ENCODE assay signal across 16 cellular contexts in genomic region chr3:52049503-52049902, GRCh38. TPM values are rescaled to one million over a fixed set of nuclear protein-coding genes. Genes with fewer than 3 reads are reported as not detected.
A peak's percentile ranks its signal among the peaks of the same experiment; 100 is the strongest.
DNase-seq lines count a peak whose midpoint lies in the region; ATAC-seq and TF ChIP-seq lines count a peak whose summit lies in the region.
"Had no signal": no experiment of that assay in that cellular context is flagged by ENCODE, and none has a peak within 500 bp of the region (broad histone marks: within the 10 kb centered on the region; RNA-seq: fewer than 3 reads in every experiment).

No MANE protein-coding gene starts in this region.

- POLR2A ChIA-PET in HEK293 (lab: Yijun Ruan, JAX), result no interaction called here

- H3K36me3 ChIP-seq in CD4-positive, CD25-positive, alpha-beta regulatory T cell (ENCODE audit: control insufficient read depth, insufficient read depth, low read length), result peaks cover 35% of the 10 kb centered on the region
- peaks cover 0 to 67% of the 10 kb centered on the region in 2 experiments; a peak in 1 of 3 replicates for H3K36me3 ChIP-seq in HEK293 (ENCODE audit: control insufficient read depth in 2 of 2, insufficient read depth in 1 of 2, low read length in 2 of 2)

- H3K9me3 ChIP-seq in CD4-positive, CD25-positive, alpha-beta regulatory T cell (ENCODE audit: control insufficient read depth in 2 of 2, low read length in 2 of 2), result no peaks in the 10 kb centered on the region
- no peaks in the 10 kb centered on the region for H3K9me3 ChIP-seq in HEK293 (ENCODE audit: control insufficient read depth, insufficient read depth, low read depth, low read length)
- H3K9me3 ChIP-seq: thyroid gland had no signal

- H3K4me1 Mint-ChIP-seq in CD4-positive, CD25-positive, alpha-beta regulatory T cell, result peaks cover 0 to 76% (median 31%) of the 10 kb centered on the region in 4 donors
- H3K4me1 Mint-ChIP-seq in osteocyte (ENCODE audit: unreplicated experiment), result peaks cover 72% of the 10 kb centered on the region

- H3K27ac Mint-ChIP-seq in CD4-positive, CD25-positive, alpha-beta regulatory T cell, result peak overlapping the region; percentile 51 to 80 (median 65)
- H3K27ac Mint-ChIP-seq in osteocyte (ENCODE audit: unreplicated experiment), result peak overlapping the region; percentile 84
- H3K27ac Mint-ChIP-seq: activated T-helper 2 cell treated with anti-CD3 and anti-CD28 coated beads, Interferon-gamma antibody, Interleukin-2, Interleukin-4, amounts not matched to agents 10 μg/mL and 5 μg/mL and 100 μg/mL, durations not matched to agents 14 hours and 24 hours and 36 hours had no signal

- no peak for ATAC-seq in CD4-positive, CD25-positive, alpha-beta regulatory T cell (ENCODE audit: low read depth in 2 of 2)
- no peak for ATAC-seq in HG03025 (IDR thresholded peaks at IDR 0.05; ENCODE audit: low FRiP score, unreplicated experiment)

- no peaks in the 10 kb centered on the region for H3K9me3 Mint-ChIP-seq in CD4-positive, CD25-positive, alpha-beta regulatory T cell
- no peaks in the 10 kb centered on the region for H3K9me3 Mint-ChIP-seq in osteocyte (ENCODE audit: unreplicated experiment)
- H3K9me3 Mint-ChIP-seq: activated T-helper 2 cell treated with anti-CD3 and anti-CD28 coated beads, Interferon-gamma antibody, Interleukin-2, Interleukin-4, amounts not matched to agents 10 μg/mL and 5 μg/mL and 100 μg/mL, durations not matched to agents 14 hours and 24 hours and 36 hours had no signal

- H3K36me3 Mint-ChIP-seq in CD4-positive, CD25-positive, alpha-beta regulatory T cell, result peaks cover 19% of the 10 kb centered on the region
- H3K36me3 Mint-ChIP-seq in osteocyte (ENCODE audit: unreplicated experiment), result peaks cover 22% of the 10 kb centered on the region

- no peaks in the 10 kb centered on the region for H3K27me3 Mint-ChIP-seq in CD4-positive, CD25-positive, alpha-beta regulatory T cell
- no peaks in the 10 kb centered on the region for H3K27me3 Mint-ChIP-seq in osteocyte (ENCODE audit: unreplicated experiment)

- peak overlapping the region in 2 of 4 donors; percentile 32 to 50 for H3K4me3 Mint-ChIP-seq in CD4-positive, CD25-positive, alpha-beta regulatory T cell
- no peak overlapping the region for H3K4me3 Mint-ChIP-seq in osteocyte (ENCODE audit: unreplicated experiment)

- TF ChIP-seq CTCF in HEK293 (tag by site-specific recombination; IDR thresholded peaks at IDR 0.05), result no peak
- no peak for TF ChIP-seq CTCF in osteocyte (IDR thresholded peaks at IDR 0.05)

- peaks cover 57% of the 10 kb centered on the region for H3K4me1 ChIP-seq in CD4-positive, CD25-positive, alpha-beta regulatory T cell (ENCODE audit: control insufficient read depth, insufficient read depth, low read length, poor library complexity, severe bottlenecking)
- H3K4me1 ChIP-seq in HEK293 (ENCODE audit: control insufficient read depth, insufficient read depth, low read length), result no peaks in the 10 kb centered on the region

- H3K27ac ChIP-seq in CD4-positive, CD25-positive, alpha-beta regulatory T cell (ENCODE audit: insufficient read depth, low read length, poor library complexity, severe bottlenecking), result peak overlapping the region; percentile 53
- H3K27ac ChIP-seq in HEK293 (ENCODE audit: extremely low read depth, low read depth, low read length) (no peak overlapping the region), caudate nucleus (ENCODE audit: low read depth, low read length) (peak overlapping the region; percentile 99)
- H3K27ac ChIP-seq: thyroid gland had no signal

- H3K4me3 ChIP-seq in CD4-positive, CD25-positive, alpha-beta regulatory T cell (ENCODE audit: low read depth, low read length), result no peak overlapping the region
- no peak overlapping the region for H3K4me3 ChIP-seq in HEK293 (ENCODE audit: low read depth, low read length)
- H3K4me3 ChIP-seq: thyroid gland had no signal

- no peaks in the 10 kb centered on the region for H3K27me3 ChIP-seq in CD4-positive, CD25-positive, alpha-beta regulatory T cell (ENCODE audit: control insufficient read depth, insufficient read depth, low read length)
- H3K27me3 ChIP-seq: thyroid gland had no signal

- DNase-seq in CD4-positive, CD25-positive, alpha-beta regulatory T cell, result no peak
- DNase-seq in caudate nucleus (lab: John Stamatoyannopoulos, UW) (no peak), osteocyte (ENCODE audit: extremely low spot score, unreplicated experiment) (no peak), A172 (ENCODE audit: low spot score) (no peak), foreskin melanocyte (no peak)
- DNase-seq: activated CD4-positive, alpha-beta T cell treated with anti-CD3 and anti-CD28 coated beads for 48 hours; glutamatergic neuron; islet precursor cell; NCI-H2081; NCI-H774; posterior cingulate gyrus; stimulated activated CD4-positive, alpha-beta T cell treated with anti-CD3 and anti-CD28 coated beads, Interleukin-15, amount 100 ng/mL, for 24 hours; thyroid gland had no signal

- CTCF ChIA-PET in HEK293 (lab: Yijun Ruan, JAX), result interaction anchor here (0.7 kb wide), 1 partner anchor 16 kb away, joined by 3 read pairs; no protein-coding TSS in a partner anchor

TF ChIP-seq in HEK293, 187 proteins besides CTCF, POLR2A, EP300 and RAD21:
- TF ChIP-seq MEIS1 (CRISPR knock-in tag; IDR thresholded peaks at IDR 0.05; ENCODE audit: borderline replicate concordance) (no peak), KLF7 (tag by site-specific recombination; IDR thresholded peaks at IDR 0.05; ENCODE audit: borderline replicate concordance) (no peak), ZNF596 (tag by site-specific recombination; IDR thresholded peaks at IDR 0.05) (peak; percentile 74), ZFP69B (tag by site-specific recombination; IDR thresholded peaks at IDR 0.05) (peak; percentile 63; the same call in 1 of the 2 replicates), GLIS1 (tag by site-specific recombination; IDR thresholded peaks at IDR 0.05) (no peak), ZNF366 (tag by site-specific recombination; conservative IDR thresholded peaks at IDR 0.05) (0 out of 2 replicates have a peak, but pooled peaks have one; percentile 20), ZNF140 (tag by site-specific recombination; IDR thresholded peaks at IDR 0.05) (no peak), ZNF19 (tag by site-specific recombination; IDR thresholded peaks at IDR 0.05; ENCODE audit: low read depth) (no peak), ZNF266 (tag by site-specific recombination; IDR thresholded peaks at IDR 0.05; ENCODE audit: low read depth) (no peak), ZBTB17 (tag by site-specific recombination; IDR thresholded peaks at IDR 0.05) (peak; percentile 99), PRDM1 (tag by site-specific recombination; IDR thresholded peaks at IDR 0.05) (peak; percentile 52), HIC1 (tag by site-specific recombination; IDR thresholded peaks at IDR 0.05) (no peak)
- TF ChIP-seq, protein P1, sequence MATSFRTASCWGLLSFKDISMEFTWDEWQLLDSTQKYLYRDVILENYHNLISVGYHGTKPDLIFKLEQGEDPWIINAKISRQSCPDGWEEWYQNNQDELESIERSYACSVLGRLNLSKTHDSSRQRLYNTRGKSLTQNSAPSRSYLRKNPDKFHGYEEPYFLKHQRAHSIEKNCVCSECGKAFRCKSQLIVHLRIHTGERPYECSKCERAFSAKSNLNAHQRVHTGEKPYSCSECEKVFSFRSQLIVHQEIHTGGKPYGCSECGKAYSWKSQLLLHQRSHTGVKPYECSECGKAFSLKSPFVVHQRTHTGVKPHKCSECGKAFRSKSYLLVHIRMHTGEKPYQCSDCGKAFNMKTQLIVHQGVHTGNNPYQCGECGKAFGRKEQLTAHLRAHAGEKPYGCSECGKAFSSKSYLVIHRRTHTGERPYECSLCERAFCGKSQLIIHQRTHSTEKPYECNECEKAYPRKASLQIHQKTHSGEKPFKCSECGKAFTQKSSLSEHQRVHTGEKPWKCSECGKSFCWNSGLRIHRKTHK (tag by site-specific recombination; IDR thresholded peaks at IDR 0.05), result no peak

RNA-seq across cellular contexts. Expression of gene DUSP7, which starts 6.9 kb away (rescaled TPM):
- total RNA-seq in CD4-positive, CD25-positive, alpha-beta regulatory T cell, result 12.7 TPM
- 1 to 10 TPM; 3.0 to 3.7 (median 3.5) TPM for polyA plus RNA-seq in CD4-positive, CD25-positive, alpha-beta regulatory T cell
- total RNA-seq in osteocyte, result 19.4 and 21.2 TPM in 2 replicates
- total RNA-seq in A172 (2014; rRNA removed; shearing (Covaris generic)), result 14.1 and 16.3 TPM in 2 replicates

RNA-seq across cellular contexts. Expression of gene RPL29, which starts 53.8 kb away (rescaled TPM):
- total RNA-seq in CD4-positive, CD25-positive, alpha-beta regulatory T cell, result 1,128 TPM
- 1,000 to 10,000 TPM; 1,236 to 1,661 (median 1,413) TPM for polyA plus RNA-seq in CD4-positive, CD25-positive, alpha-beta regulatory T cell
- total RNA-seq in osteocyte, result 881 and 957 TPM in 2 replicates
- total RNA-seq in A172 (2014; rRNA removed; shearing (Covaris generic)), result 704 and 1,100 TPM in 2 replicates
